In the genomic region with DNA sequence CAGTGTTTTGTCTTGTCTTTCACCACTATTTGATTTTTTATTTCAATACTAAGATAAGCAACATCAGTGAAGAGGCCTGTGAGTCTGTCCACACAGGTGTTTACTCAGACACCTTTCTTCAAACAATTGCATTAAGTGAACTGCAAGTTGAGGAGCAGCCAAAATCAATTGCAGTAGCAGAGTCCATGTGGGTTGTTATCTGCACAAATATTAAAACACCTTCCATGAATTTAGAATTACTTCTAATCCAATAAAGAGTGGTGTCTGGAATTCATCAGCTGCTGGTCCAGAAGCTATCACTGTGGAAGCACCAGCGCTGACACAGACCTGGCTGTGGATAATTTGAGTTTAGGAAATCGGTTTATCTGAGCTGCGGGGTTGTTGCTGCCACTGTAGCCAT, we compare ENCODE assay signal across 12 cellular contexts.
DNase-seq lines count a peak whose midpoint lies in the region; ATAC-seq and TF ChIP-seq lines count a peak whose summit lies in the region.
"Had no signal": no experiment of that assay in that cellular context is flagged by ENCODE, and none has a peak within 500 bp of the region (broad histone marks: within the 10 kb centered on the region; RNA-seq: fewer than 3 reads in every experiment).

No MANE protein-coding gene starts in this region.

- H3K27me3 ChIP-seq in BE2C: peaks cover 65% of the 10 kb centered on the region

- DNase-seq in BE2C (peak; percentile 71), DMS53 treated with DMSO at 0.1 percent for 48 hours (lab: John Stamatoyannopoulos, UW; ENCODE audit: unreplicated experiment) (peak; percentile 25), left kidney (ENCODE audit: low read depth, low spot score) (peak; percentile 11), mucosa of gallbladder (ENCODE audit: low spot score) (peak; percentile 71), NOMO-1 treated with DMSO at 0.1 percent for 48 hours (lab: John Stamatoyannopoulos, UW; ENCODE audit: unreplicated experiment) (no peak), dedifferentiated amniotic fluid mesenchymal stem cell (ENCODE audit: extremely low spot score) (no peak)
- DNase-seq: CD8-positive, alpha-beta T cell; COR-L47; DMS153; HCEC 1CT; HFFc6 had no signal

- H3K4me3 ChIP-seq in BE2C (ENCODE audit: low read depth, low read length): no peak overlapping the region

- peaks cover 3% of the 10 kb centered on the region; the same call in 1 of the 2 replicates for H3K4me1 ChIP-seq in BE2C

- no peaks in the 10 kb centered on the region for H3K9me3 ChIP-seq in BE2C

- no peak for TF ChIP-seq CTCF in BE2C (IDR thresholded peaks at IDR 0.05; ENCODE audit: low read depth, low read length)

- no peaks in the 10 kb centered on the region for H3K36me3 ChIP-seq in BE2C

- ATAC-seq in GM21825 (IDR thresholded peaks at IDR 0.05; ENCODE audit: unreplicated experiment): no peak
- ATAC-seq: CD8-positive, alpha-beta T cell had no signal

Comparison
In these comparisons a context has a peak if more than half of its experiments do, and no peak if none do; other contexts are left out.
1. DNase-seq: peak in BE2C (single experiment), DMS53 treated with DMSO at 0.1 percent for 48 hours (single experiment), left kidney (single experiment) and mucosa of gallbladder (single experiment); none in NOMO-1 treated with DMSO at 0.1 percent for 48 hours (single experiment) and dedifferentiated amniotic fluid mesenchymal stem cell (single experiment).